ENCODE assay signal across 10 cellular contexts in the genomic region with DNA sequence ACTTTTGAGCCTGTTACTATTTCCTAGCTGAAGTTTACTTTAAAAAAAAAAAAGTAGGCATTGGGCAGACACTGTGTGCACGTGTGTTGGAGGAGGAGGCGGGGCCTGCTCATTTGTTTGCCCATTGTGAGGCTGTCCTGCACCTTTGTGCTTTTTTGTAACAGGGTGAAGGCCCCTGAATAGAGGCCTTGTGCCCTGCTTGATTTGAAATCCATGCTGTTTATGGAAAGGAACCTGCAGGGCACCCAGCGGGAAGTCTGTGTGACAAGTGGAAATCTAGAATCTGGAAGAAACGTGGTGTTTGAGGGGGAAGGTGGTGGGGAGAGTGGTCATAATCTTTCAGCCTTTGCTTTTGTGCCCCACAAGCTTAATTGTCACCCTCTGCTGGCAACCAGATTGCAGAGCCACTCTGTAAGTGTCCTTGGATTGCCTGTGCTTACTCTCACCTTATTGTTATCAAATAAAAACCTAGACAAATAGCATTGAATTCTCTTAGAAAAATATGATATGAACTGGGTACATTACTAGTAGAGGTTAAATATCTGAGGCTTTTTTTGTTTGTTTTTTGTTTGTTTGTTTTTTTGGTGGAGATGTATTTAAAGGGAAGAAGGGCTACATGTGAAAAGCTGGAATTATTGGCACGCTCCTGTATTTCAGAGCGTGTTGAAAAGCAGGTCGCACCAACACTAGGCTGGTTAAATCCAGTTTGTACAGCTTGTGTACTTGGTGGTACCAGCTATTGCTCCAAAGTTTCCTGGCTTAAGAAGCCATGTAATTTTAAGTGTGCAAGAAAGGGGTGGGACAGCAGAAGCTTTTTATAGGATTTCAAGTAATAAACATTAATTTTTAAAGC.
A peak's percentile ranks its signal among the peaks of the same experiment; 100 is the strongest.
DNase-seq lines count a peak whose midpoint lies in the region; ATAC-seq, FAIRE-seq and TF ChIP-seq lines count a peak whose summit lies in the region.
"Had no signal": no experiment of that assay in that cellular context is flagged by ENCODE, and none has a peak within 500 bp of the region (broad histone marks: within the 10 kb centered on the region; RNA-seq: fewer than 3 reads in every experiment).

No MANE protein-coding gene starts in this region.

- H3K4me1 Mint-ChIP-seq in activated T-cell treated with anti-CD3 and anti-CD28 coated beads, Interleukin-2, amount 50 U/mL, for 24 hours (ENCODE audit: low read depth) = peaks cover 75% of the 10 kb centered on the region

- TF ChIP-seq POLR2A in transverse colon (IDR thresholded peaks at IDR 0.05) = no peak

- H3K4me3 ChIP-seq in iPS-20b (ENCODE audit: low read length) (peak overlapping the region; percentile 30; the same call in 1 of the 2 replicates), transverse colon (peak overlapping the region in 1 of 4 donors; percentile 17)
- H3K4me3 ChIP-seq: BLaER1 had no signal

- peak overlapping the region; percentile 33 for H3K27ac Mint-ChIP-seq in activated T-cell treated with anti-CD3 and anti-CD28 coated beads, Interleukin-2, amount 50 U/mL, for 24 hours

- H3K4me1 ChIP-seq in iPS-20b (ENCODE audit: insufficient read depth, low read length) (peaks cover 30% of the 10 kb centered on the region), transverse colon (peaks cover 22 to 57% (median 32%) of the 10 kb centered on the region in 4 donors)

- peak overlapping the region; percentile 36 for H3K27ac ChIP-seq in iPS-20b (ENCODE audit: low read length)
- peak overlapping the region; percentile 60 to 81 (median 72) for H3K27ac ChIP-seq in transverse colon
- H3K27ac ChIP-seq: BLaER1 had no signal

- no peaks in the 10 kb centered on the region for H3K27me3 ChIP-seq in iPS-20b (ENCODE audit: insufficient read depth, low read length)
- no peaks in the 10 kb centered on the region for H3K27me3 ChIP-seq in transverse colon
- H3K27me3 ChIP-seq: BLaER1 had no signal

- 22 to 37% methylated on average over 5 to 7 of the region's 7 CpGs for WGBS in transverse colon (ENCODE audit: low coverage in 1 of 2), 2 donors

- no peak for FAIRE-seq in HTR-8/SVneo (lab: Jason Lieb, UNC)
- FAIRE-seq: colon had no signal

- intact Hi-C loops in transverse colon (cut with DNase I; ENCODE audit: low total_unique reads) = no loop called here

- H3K9me3 ChIP-seq in iPS-20b (ENCODE audit: insufficient read depth, low read depth, low read length) (no peaks in the 10 kb centered on the region), transverse colon (no peaks in the 10 kb centered on the region)
- H3K9me3 ChIP-seq: BLaER1 had no signal

- H3K9ac ChIP-seq in iPS-20b (ENCODE audit: low read depth, low read length) = no peak overlapping the region
- H3K9ac ChIP-seq: BLaER1 had no signal

- ATAC-seq in HG02973 (IDR thresholded peaks at IDR 0.05; ENCODE audit: unreplicated experiment) (no peak), HG03159 (IDR thresholded peaks at IDR 0.05; ENCODE audit: unreplicated experiment) (no peak)

- TF ChIP-seq CTCF in transverse colon (IDR thresholded peaks at IDR 0.05) = peak in 1 of 5 experiments; percentile 11

- TF ChIP-seq EP300 in transverse colon (IDR thresholded peaks at IDR 0.05; ENCODE audit: low read depth) = no peak

- in situ Hi-C loops in SK-MEL-5 (cut with HindIII; ENCODE audit: low pct_unique_long_range_greater_than_20kb, low sequenced_read_pairs) = no loop called here
- in situ Hi-C loops in transverse colon (cut with MboI; ENCODE audit: low pct_ligation_motif_present in 1 of 4, low pct_unique_long_range_greater_than_20kb in 1 of 4, low sequenced_read_pairs in 3 of 4) = no loop called here

- peaks cover 43% of the 10 kb centered on the region for H3K36me3 Mint-ChIP-seq in activated T-cell treated with anti-CD3 and anti-CD28 coated beads, Interleukin-2, amount 50 U/mL, for 24 hours (ENCODE audit: low read depth)

- DNase-seq in activated T-cell treated with anti-CD3 and anti-CD28 coated beads, Interleukin-2, amount 50 U/mL, for 24 hours = no peak
- DNase-seq in activated T-cell treated with anti-CD3 and anti-CD28 coated beads, Interleukin-2, amount 50 U/mL, for 1 hour = no peak
- DNase-seq in SK-MEL-5 (ENCODE audit: low read depth, low spot score) (peak; percentile 47), transverse colon (peak; percentile 76), HTR-8/SVneo (ENCODE audit: insufficient read length, low spot score) (no peak)

- H3K9me3 Mint-ChIP-seq in activated T-cell treated with anti-CD3 and anti-CD28 coated beads, Interleukin-2, amount 50 U/mL, for 24 hours = no peaks in the 10 kb centered on the region

- no peaks in the 10 kb centered on the region for H3K36me3 ChIP-seq in iPS-20b (ENCODE audit: insufficient read depth, low read depth, low read length)
- H3K36me3 ChIP-seq in transverse colon = no peaks in the 10 kb centered on the region

- H3K27me3 Mint-ChIP-seq in activated T-cell treated with anti-CD3 and anti-CD28 coated beads, Interleukin-2, amount 50 U/mL, for 24 hours = no peaks in the 10 kb centered on the region

- no peak overlapping the region for H3K4me3 Mint-ChIP-seq in activated T-cell treated with anti-CD3 and anti-CD28 coated beads, Interleukin-2, amount 50 U/mL, for 24 hours

Comparison
In these comparisons a context has a peak if more than half of its experiments do, and no peak if none do; other contexts are left out.
1. DNase-seq: peak in SK-MEL-5 (single experiment) and transverse colon (single experiment); none in activated T-cell treated with anti-CD3 and anti-CD28 coated beads, Interleukin-2, amount 50 U/mL, for 24 hours (single experiment), activated T-cell treated with anti-CD3 and anti-CD28 coated beads, Interleukin-2, amount 50 U/mL, for 1 hour (single experiment) and HTR-8/SVneo (single experiment).